Comparison of ENCODE assay signal across 18 cellular contexts in the genomic region with DNA sequence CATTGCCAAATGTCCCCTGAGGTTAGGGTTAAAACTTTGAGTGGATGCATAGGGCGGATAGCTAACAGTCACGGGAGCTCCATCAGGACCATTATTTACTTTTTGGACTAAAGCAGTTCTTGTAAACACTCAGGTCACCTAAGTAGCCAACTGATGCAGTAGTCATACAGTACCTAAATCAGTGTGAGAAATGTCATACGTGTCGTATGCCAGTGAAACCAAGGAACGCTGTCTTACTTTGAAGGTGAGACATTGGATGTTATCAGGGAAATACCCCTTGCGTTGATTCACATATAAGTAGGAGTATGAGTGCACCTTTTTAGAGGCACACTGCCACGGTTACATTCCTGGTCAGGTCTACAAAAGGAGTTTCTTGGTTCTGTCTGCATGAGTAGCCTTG.
DNase-seq lines count a peak whose midpoint lies in the region; ATAC-seq lines count a peak whose summit lies in the region.
"Had no signal": no experiment of that assay in that cellular context is flagged by ENCODE, and none has a peak within 500 bp of the region (broad histone marks: within the 10 kb centered on the region; RNA-seq: fewer than 3 reads in every experiment).

No MANE protein-coding gene starts in this region.

- DNase-seq in NCI-H345 (lab: John Stamatoyannopoulos, UW) (peak; percentile 5), NCI-H345 treated with DMSO at 0.1 percent for 48 hours (lab: John Stamatoyannopoulos, UW; ENCODE audit: unreplicated experiment) (no peak), activated T-cell treated with anti-CD3 and anti-CD28 coated beads for 4 hours (no peak), NCI-H187 treated with DMSO at 0.1 percent for 48 hours (lab: John Stamatoyannopoulos, UW) (peak; percentile 37), RKO (ENCODE audit: low spot score) (no peak), SW480 (ENCODE audit: low spot score) (no peak)
- no peak for DNase-seq in activated T-cell treated with anti-CD3 and anti-CD28 coated beads, Interleukin-2, amount 50 U/mL, for 72 hours
- DNase-seq in stimulated activated naive CD8-positive, alpha-beta T cell treated with anti-CD3 and anti-CD28 coated beads, Interleukin-15, Interleukin-2, amounts not matched to agents 100 U/mL and 50 U/mL, for 24 hours: no peak
- DNase-seq: Caco-2, GF-D8, GM23248, HCEC 1CT, MV-4-11, NCI-H446, NCI-H748 treated with DMSO at 0.1 percent for 48 hours, RPMI8226, SHP77 treated with DMSO at 0.1 percent for 48 hours had no signal

- peak overlapping the region; percentile 77 for H3K27ac Mint-ChIP-seq in activated T-cell treated with anti-CD3 and anti-CD28 coated beads, Interleukin-2, amount 50 U/mL, for 72 hours
- H3K27ac Mint-ChIP-seq: B cell had no signal

- H3K27me3 Mint-ChIP-seq in activated T-cell treated with anti-CD3 and anti-CD28 coated beads, Interleukin-2, amount 50 U/mL, for 72 hours (ENCODE audit: low read depth): no peaks in the 10 kb centered on the region
- H3K27me3 Mint-ChIP-seq: B cell had no signal

- no peak overlapping the region for H3K4me3 Mint-ChIP-seq in activated T-cell treated with anti-CD3 and anti-CD28 coated beads, Interleukin-2, amount 50 U/mL, for 72 hours
- H3K4me3 Mint-ChIP-seq: B cell had no signal

- peaks cover 5% of the 10 kb centered on the region for H3K4me1 Mint-ChIP-seq in activated T-cell treated with anti-CD3 and anti-CD28 coated beads, Interleukin-2, amount 50 U/mL, for 72 hours (ENCODE audit: low read depth)

- peaks cover 0 to 3% of the 10 kb centered on the region in 2 donors for H3K36me3 Mint-ChIP-seq in activated T-cell treated with anti-CD3 and anti-CD28 coated beads, Interleukin-2, amount 50 U/mL, for 72 hours (ENCODE audit: insufficient read depth in 2 of 2)

- no peaks in the 10 kb centered on the region for H3K9me3 Mint-ChIP-seq in activated T-cell treated with anti-CD3 and anti-CD28 coated beads, Interleukin-2, amount 50 U/mL, for 72 hours

- peak; percentile 76 to 90 for ATAC-seq in activated T-cell treated with anti-CD3 and anti-CD28 coated beads, Interleukin-2, amount 50 U/mL, for 72 hours (replicated peaks in 1 of 2)
- peak; percentile 89 for ATAC-seq in stimulated activated naive CD8-positive, alpha-beta T cell treated with anti-CD3 and anti-CD28 coated beads, Interleukin-15, Interleukin-2, amounts not matched to agents 100 U/mL and 50 U/mL, for 24 hours

Comparison
In these comparisons a context has a peak if more than half of its experiments do, and no peak if none do; other contexts are left out.
1. DNase-seq: peak in NCI-H345 (single experiment) and NCI-H187 treated with DMSO at 0.1 percent for 48 hours (single experiment); none in NCI-H345 treated with DMSO at 0.1 percent for 48 hours (single experiment), activated T-cell treated with anti-CD3 and anti-CD28 coated beads, Interleukin-2, amount 50 U/mL, for 72 hours (0 of 2), activated T-cell treated with anti-CD3 and anti-CD28 coated beads for 4 hours (single experiment), stimulated activated naive CD8-positive, alpha-beta T cell treated with anti-CD3 and anti-CD28 coated beads, Interleukin-15, Interleukin-2, amounts not matched to agents 100 U/mL and 50 U/mL, for 24 hours (single experiment), RKO (single experiment) and SW480 (single experiment).